Comparison of ENCODE assay signal across 8 cellular contexts in genomic region chr11:127493330-127493729, GRCh38.
DNase-seq lines count a peak whose midpoint lies in the region; ATAC-seq, FAIRE-seq and TF ChIP-seq lines count a peak whose summit lies in the region.

No MANE protein-coding gene starts in this region.

- DNase-seq in G401 (ENCODE audit: low spot score), result peak; percentile 2
- peak; percentile 5 to 39 for DNase-seq in SJCRH30
- DNase-seq in kidney glomerular epithelial cell (lab: John Stamatoyannopoulos, UW), result peak; percentile 8
- DNase-seq in frontal cortex (ENCODE audit: low spot score in 2 of 2), result no peak
- DNase-seq in lower lobe of right lung, result no peak
- DNase-seq in T-helper 2 cell treated with Interferon-gamma antibody and Interleukin-4, amounts not matched to agents 5 μg/mL and 100 μg/mL, for 36 hours (ENCODE audit: low spot score), result no peak

- no peak for TF ChIP-seq CTCF in lower lobe of right lung (IDR thresholded peaks at IDR 0.05)

- ATAC-seq in HG03439 (IDR thresholded peaks at IDR 0.05; ENCODE audit: unreplicated experiment), result peak; percentile 56
- ATAC-seq in GM18861 (IDR thresholded peaks at IDR 0.05; ENCODE audit: unreplicated experiment), result no peak
- no peak for ATAC-seq in lower lobe of right lung

- H3K36me3 ChIP-seq in SJCRH30, result no peaks in the 10 kb centered on the region
- H3K36me3 ChIP-seq in lower lobe of right lung, result no peaks in the 10 kb centered on the region

- H3K36me3 Mint-ChIP-seq in T-helper 2 cell treated with Interferon-gamma antibody and Interleukin-4, amounts not matched to agents 5 μg/mL and 100 μg/mL, for 36 hours (ENCODE audit: low read depth), result no peaks in the 10 kb centered on the region

- intact Hi-C loops in lower lobe of right lung (cut with DNase I), result no loop called here

- H3K4me3 ChIP-seq in SJCRH30, result no peak overlapping the region
- no peak overlapping the region for H3K4me3 ChIP-seq in lower lobe of right lung

- no peaks in the 10 kb centered on the region for H3K4me1 Mint-ChIP-seq in T-helper 2 cell treated with Interferon-gamma antibody and Interleukin-4, amounts not matched to agents 5 μg/mL and 100 μg/mL, for 36 hours (ENCODE audit: low read depth)

- no peaks in the 10 kb centered on the region for H3K9me3 ChIP-seq in SJCRH30 (replicated peaks)
- peaks cover 12% of the 10 kb centered on the region for H3K9me3 ChIP-seq in lower lobe of right lung

- in situ Hi-C loops in G401 (cut with HindIII; ENCODE audit: low sequenced_read_pairs), result no loop called here

- no peak overlapping the region for H3K27ac ChIP-seq in SJCRH30
- H3K27ac ChIP-seq in lower lobe of right lung, result no peak overlapping the region

- no peak overlapping the region for H3K27ac Mint-ChIP-seq in T-helper 2 cell treated with Interferon-gamma antibody and Interleukin-4, amounts not matched to agents 5 μg/mL and 100 μg/mL, for 36 hours

- H3K27me3 ChIP-seq in SJCRH30 (no peaks in the 10 kb centered on the region), lower lobe of right lung (ENCODE audit: low read depth) (no peaks in the 10 kb centered on the region)

- H3K9me3 Mint-ChIP-seq in T-helper 2 cell treated with Interferon-gamma antibody and Interleukin-4, amounts not matched to agents 5 μg/mL and 100 μg/mL, for 36 hours, result peaks cover 5% of the 10 kb centered on the region

- H3K4me1 ChIP-seq in SJCRH30 (no peaks in the 10 kb centered on the region), lower lobe of right lung (no peaks in the 10 kb centered on the region)

- H3K27me3 Mint-ChIP-seq in T-helper 2 cell treated with Interferon-gamma antibody and Interleukin-4, amounts not matched to agents 5 μg/mL and 100 μg/mL, for 36 hours (ENCODE audit: low read depth), result no peaks in the 10 kb centered on the region

- no peak overlapping the region for H3K4me3 Mint-ChIP-seq in T-helper 2 cell treated with Interferon-gamma antibody and Interleukin-4, amounts not matched to agents 5 μg/mL and 100 μg/mL, for 36 hours

- no peak for FAIRE-seq in frontal cortex (lab: Jason Lieb, UNC)

Comparison
In these comparisons a context has a peak if more than half of its experiments do, and no peak if none do; other contexts are left out.
1. DNase-seq: peak in G401 (single experiment), SJCRH30 (2 of 2) and kidney glomerular epithelial cell (single experiment); none in frontal cortex (0 of 2), lower lobe of right lung (single experiment) and T-helper 2 cell treated with Interferon-gamma antibody and Interleukin-4, amounts not matched to agents 5 μg/mL and 100 μg/mL, for 36 hours (single experiment).